In the genomic region with DNA sequence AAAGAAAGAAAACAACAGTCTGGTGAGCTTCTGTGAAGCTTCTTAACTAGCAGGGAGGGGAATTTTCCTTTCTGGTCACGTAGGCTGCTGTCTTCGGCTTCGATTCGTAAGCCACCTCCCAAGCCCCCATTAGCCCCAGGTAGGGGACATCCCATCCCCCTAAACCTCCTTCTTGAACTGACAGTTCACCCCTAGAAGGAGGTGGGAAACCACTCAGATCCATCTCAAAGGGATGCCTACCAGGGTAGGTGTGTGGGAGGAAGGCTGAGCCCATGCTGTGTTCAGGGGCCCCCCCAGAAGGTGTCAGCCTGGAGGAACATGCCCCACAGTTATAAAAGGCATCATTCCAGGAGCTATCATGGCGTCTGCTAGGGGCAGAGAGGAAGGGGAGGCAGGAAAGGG, we compare ENCODE assay signal across 1 cellular context.
TF ChIP-seq lines count a peak whose summit lies in the region.

No MANE protein-coding gene starts in this region.

TF ChIP-seq in HepG2, 621 proteins besides CTCF, POLR2A, EP300 and RAD21:
- TF ChIP-seq, protein P1, sequence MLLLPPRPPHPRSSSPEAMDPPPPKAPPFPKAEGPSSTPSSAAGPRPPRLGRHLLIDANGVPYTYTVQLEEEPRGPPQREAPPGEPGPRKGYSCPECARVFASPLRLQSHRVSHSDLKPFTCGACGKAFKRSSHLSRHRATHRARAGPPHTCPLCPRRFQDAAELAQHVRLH (CRISPR knock-in tag; IDR thresholded peaks at IDR 0.05; ENCODE audit: borderline replicate concordance, low read depth) = no peak
- TF ChIP-seq KLF11 (CRISPR knock-in tag; IDR thresholded peaks at IDR 0.05) = no peak
- no peak for TF ChIP-seq BCL3 (CRISPR knock-in tag; IDR thresholded peaks at IDR 0.05)
- TF ChIP-seq, protein P2, sequence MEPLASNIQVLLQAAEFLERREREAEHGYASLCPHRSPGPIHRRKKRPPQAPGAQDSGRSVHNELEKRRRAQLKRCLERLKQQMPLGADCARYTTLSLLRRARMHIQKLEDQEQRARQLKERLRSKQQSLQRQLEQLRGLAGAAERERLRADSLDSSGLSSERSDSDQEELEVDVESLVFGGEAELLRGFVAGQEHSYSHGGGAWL (CRISPR knock-in tag; IDR thresholded peaks at IDR 0.05) = no peak
- no peak for TF ChIP-seq BRCA1 (CRISPR knock-in tag; IDR thresholded peaks at IDR 0.05)
- TF ChIP-seq ZNF552 (CRISPR knock-in tag; IDR thresholded peaks at IDR 0.05; ENCODE audit: borderline replicate concordance) = no peak
- no peak for TF ChIP-seq SP140L (CRISPR knock-in tag; IDR thresholded peaks at IDR 0.05; ENCODE audit: borderline replicate concordance)
- TF ChIP-seq POGK (CRISPR knock-in tag; conservative IDR thresholded peaks at IDR 0.05) = no peak
- TF ChIP-seq ZNF354B (CRISPR knock-in tag; IDR thresholded peaks at IDR 0.05) = no peak
